ENCODE assay signal across 12 cellular contexts in genomic region chr1:206839857-206840256, GRCh38. TPM values are rescaled to one million over a fixed set of nuclear protein-coding genes. Genes with fewer than 3 reads are reported as not detected.
DNase-seq lines count a peak whose midpoint lies in the region; ATAC-seq and TF ChIP-seq lines count a peak whose summit lies in the region.
"Had no signal": no experiment of that assay in that cellular context is flagged by ENCODE, and none has a peak within 500 bp of the region (broad histone marks: within the 10 kb centered on the region; RNA-seq: fewer than 3 reads in every experiment).

No MANE protein-coding gene starts in this region.

- no peaks in the 10 kb centered on the region for H3K9me3 ChIP-seq in fibroblast of lung (ENCODE audit: control insufficient read depth, insufficient read depth, low read depth, low read length)
- H3K9me3 ChIP-seq in spleen = no peaks in the 10 kb centered on the region

- no peak for TF ChIP-seq POLR2A in spleen (IDR thresholded peaks at IDR 0.05)

- TF ChIP-seq CTCF in fibroblast of lung (conservative IDR thresholded peaks at IDR 0.05 in 1 of 2, IDR thresholded peaks at IDR 0.05 in 1 of 2; ENCODE audit: low read depth in 1 of 2, low read length in 2 of 2) = no peak
- no peak for TF ChIP-seq CTCF in retinal pigment epithelial cell (conservative IDR thresholded peaks at IDR 0.05; ENCODE audit: low read depth, low read length)
- TF ChIP-seq CTCF in spleen (IDR thresholded peaks at IDR 0.05 in 8 of 11, conservative IDR thresholded peaks at IDR 0.05 in 3 of 11) = no peak

- DNase-seq in GM04503 (ENCODE audit: low read depth) (peak; percentile 77), RPMI7951 (ENCODE audit: low read depth) (peak; percentile 91), fibroblast of lung (ENCODE audit: low read depth in 2 of 2) (peak; percentile 55 to 89), retinal pigment epithelial cell (ENCODE audit: low read depth) (peak; percentile 7), spleen (no peak)
- DNase-seq: NCI-H1930, NCI-H69, SHP77 treated with DMSO at 0.1 percent for 48 hours had no signal

- H3K79me2 ChIP-seq in fibroblast of lung (ENCODE audit: control insufficient read depth, insufficient read depth, low read length) = no peaks in the 10 kb centered on the region

- H3K27ac ChIP-seq in fibroblast of lung (ENCODE audit: insufficient read depth, low read length) = no peak overlapping the region
- H3K27ac ChIP-seq in spleen = no peak overlapping the region

- no peak overlapping the region for H3K4me3 ChIP-seq in fibroblast of lung (replicated peaks in 1 of 4; ENCODE audit: control extremely low read depth in 1 of 4, insufficient read depth in 1 of 4, low read depth in 3 of 4, low read length in 4 of 4)
- no peak overlapping the region for H3K4me3 ChIP-seq in retinal pigment epithelial cell (ENCODE audit: low read length)
- no peak overlapping the region for H3K4me3 ChIP-seq in spleen
- H3K4me3 ChIP-seq: lung had no signal

- no peaks in the 10 kb centered on the region for H3K36me3 ChIP-seq in fibroblast of lung (ENCODE audit: control insufficient read depth, insufficient read depth, low read length)
- no peaks in the 10 kb centered on the region for H3K36me3 ChIP-seq in spleen

- H3K4me2 ChIP-seq in fibroblast of lung (ENCODE audit: extremely low read depth, insufficient read depth, low read length) = no peak overlapping the region

- intact Hi-C loops in spleen (cut with DNase I; ENCODE audit: low total_unique reads) = no loop called here

- H4K20me1 ChIP-seq in fibroblast of lung (ENCODE audit: control insufficient read depth, extremely low read depth, insufficient read depth, low read length) = no peaks in the 10 kb centered on the region

- ATAC-seq in GM18858 (IDR thresholded peaks at IDR 0.05; ENCODE audit: unreplicated experiment) = no peak
- no peak for ATAC-seq in HG03196 (IDR thresholded peaks at IDR 0.05; ENCODE audit: unreplicated experiment)

- 81 to 93% (median 87%) methylated on average over 7 of the region's 7 CpGs for WGBS in spleen, 5 donors

- no peak overlapping the region for H3K9ac ChIP-seq in fibroblast of lung (ENCODE audit: insufficient read depth, low read length)

- H3K27me3 ChIP-seq in fibroblast of lung (ENCODE audit: control insufficient read depth, insufficient read depth, low read length) (no peaks in the 10 kb centered on the region), spleen (replicated peaks in 1 of 7) (no peaks in the 10 kb centered on the region)

- H3K4me1 ChIP-seq in fibroblast of lung (ENCODE audit: control insufficient read depth, extremely low read depth, insufficient read depth, low read length) = no peaks in the 10 kb centered on the region
- H3K4me1 ChIP-seq in spleen = peaks cover 0 to 5% (median 0%) of the 10 kb centered on the region in 6 donors

- H2AFZ ChIP-seq in fibroblast of lung (ENCODE audit: low read length) = no peak overlapping the region

RNA-seq across cellular contexts. Expression of gene IL20, which starts 25.6 kb away (rescaled TPM):
- total RNA-seq in RPMI7951 (2014; rRNA removed; shearing (Covaris generic)) = not detected in 2 replicates
- not detected in 2 replicates for total RNA-seq in fibroblast of lung
- polyA plus RNA-seq in fibroblast of lung = not detected in 2 replicates
- not detected in 2 replicates for polyA plus RNA-seq in fibroblast of lung (2012)
- not detected in 2 replicates for polyA minus RNA-seq in fibroblast of lung (ENCODE audit: low replicate concordance)
- total RNA-seq in spleen = not detected
- polyA plus RNA-seq in spleen = not detected
- total RNA-seq: cardiac septum, lung had no signal

RNA-seq across cellular contexts. Expression of gene IL24, which starts 57.4 kb away (rescaled TPM):
- 2.1 and 2.6 TPM in 2 replicates for total RNA-seq in RPMI7951 (2014; rRNA removed; shearing (Covaris generic))
- total RNA-seq in fibroblast of lung (0.17 TPM in 1 of 2 replicates, not detected in the other), spleen (under 1 TPM in 2 of 7 donors, not detected in 5; 0.30 to 0.34 TPM)
- polyA plus RNA-seq in fibroblast of lung (0.54 TPM in 1 of 2 replicates, not detected in the other), spleen (1 to 10 TPM; 1.2 to 2.0 (median 1.4) TPM)
- polyA plus RNA-seq in fibroblast of lung (2012) = 0.13 and 0.91 TPM in 2 replicates
- polyA minus RNA-seq in fibroblast of lung (ENCODE audit: low replicate concordance) = 3.0 TPM in 1 of 2 replicates, not detected in the other
- total RNA-seq: cardiac septum, lung had no signal
